Comparison of ENCODE assay signal across 19 cellular contexts in the genomic region with DNA sequence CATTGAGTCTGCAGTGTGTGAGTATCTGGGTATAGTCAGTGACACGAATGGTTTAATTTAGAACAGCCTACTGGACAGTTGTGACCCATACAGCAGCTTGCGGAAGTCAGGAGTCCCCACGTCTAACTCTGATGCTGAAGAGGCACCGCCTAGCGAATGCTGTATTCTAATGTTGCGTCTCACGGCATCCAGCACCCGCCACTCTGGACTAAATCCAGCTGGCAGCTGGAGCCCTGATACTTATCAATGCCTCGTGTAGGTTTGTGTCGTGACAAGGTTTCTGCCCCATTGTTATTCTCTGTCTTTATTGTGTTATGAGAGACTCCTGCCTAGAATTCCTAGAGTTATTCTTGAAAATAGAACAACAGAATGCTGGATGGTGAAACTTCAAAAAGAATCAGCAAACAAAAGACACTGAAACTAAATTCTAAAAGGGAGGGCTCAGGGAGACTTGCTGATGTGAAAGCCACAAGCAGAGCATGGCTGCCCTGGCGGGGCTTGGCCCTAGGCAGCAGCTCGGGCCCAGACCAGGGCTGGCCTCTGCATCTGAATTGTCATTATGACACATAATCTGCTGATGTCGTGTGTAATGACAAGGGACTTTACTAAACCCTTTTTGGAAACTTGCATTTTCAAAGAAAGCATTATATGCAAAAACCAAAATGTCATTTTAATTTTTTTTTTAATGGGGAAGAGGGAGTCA.
"Had no signal": no experiment of that assay in that cellular context is flagged by ENCODE, and none has a peak within 500 bp of the region (broad histone marks: within the 10 kb centered on the region; RNA-seq: fewer than 3 reads in every experiment).

No MANE protein-coding gene starts in this region.

- H3K4me2 ChIP-seq: smooth muscle cell had no signal

- H3K36me3 ChIP-seq: brain microvascular endothelial cell, neutrophil, pancreas, right lobe of liver, suprapubic skin, transverse colon, vagina had no signal

- ATAC-seq: activated T-cell treated with anti-CD3 and anti-CD28 coated beads, Interleukin-2, amount 50 U/mL, for 4 hours; foreskin keratinocyte; pancreas; stimulated activated naive CD8-positive, alpha-beta T cell treated with anti-CD3 and anti-CD28 coated beads, Interleukin-15, amount 100 ng/mL, for 72 hours had no signal

- H3K4me3 ChIP-seq: pancreas, right lobe of liver, smooth muscle cell, suprapubic skin, transverse colon, vagina had no signal

- H3K9me3 ChIP-seq: neutrophil, pancreas, right lobe of liver, suprapubic skin, transverse colon, vagina had no signal

- H3K27me3 Mint-ChIP-seq: activated CD4-positive, alpha-beta T cell treated with anti-CD3 and anti-CD28 coated beads, Interleukin-2, amount 10 ng/mL, durations not matched to agents 7 days and 5 days; stimulated activated naive CD8-positive, alpha-beta T cell treated with anti-CD3 and anti-CD28 coated beads, Interleukin-15, amount 100 ng/mL, for 72 hours had no signal

- FAIRE-seq: colon, pancreas had no signal

- H3K27ac ChIP-seq: brain microvascular endothelial cell, foreskin keratinocyte, neutrophil, pancreas, suprapubic skin, transverse colon, vagina had no signal

- H3K27me3 ChIP-seq: brain microvascular endothelial cell, foreskin keratinocyte, neutrophil, pancreas, right lobe of liver, suprapubic skin, transverse colon, vagina had no signal

- H3K27ac Mint-ChIP-seq: activated CD4-positive, alpha-beta T cell treated with anti-CD3 and anti-CD28 coated beads, Interleukin-2, amount 10 ng/mL, durations not matched to agents 7 days and 5 days; activated naive CD4-positive, alpha-beta T cell treated with anti-CD3 and anti-CD28 coated beads for 36 hours; stimulated activated naive CD8-positive, alpha-beta T cell treated with anti-CD3 and anti-CD28 coated beads, Interleukin-15, amount 100 ng/mL, for 72 hours had no signal

- H3K4me1 Mint-ChIP-seq: activated CD4-positive, alpha-beta T cell treated with anti-CD3 and anti-CD28 coated beads, Interleukin-2, amount 10 ng/mL, durations not matched to agents 7 days and 5 days; stimulated activated naive CD8-positive, alpha-beta T cell treated with anti-CD3 and anti-CD28 coated beads, Interleukin-15, amount 100 ng/mL, for 72 hours had no signal

- DNase-seq: activated CD4-positive, alpha-beta T cell treated with anti-CD3 and anti-CD28 coated beads, Interleukin-2, amount 10 ng/mL, durations not matched to agents 7 days and 5 days; activated CD8-positive, alpha-beta memory T cell treated with anti-CD3 and anti-CD28 coated beads, Interleukin-2, amount 50 U/mL, for 4 hours; activated naive CD4-positive, alpha-beta T cell treated with anti-CD3 and anti-CD28 coated beads for 36 hours; activated T-cell treated with anti-CD3 and anti-CD28 coated beads, Interleukin-2, amount 50 U/mL, for 4 hours; brain microvascular endothelial cell; central memory CD4-positive, alpha-beta T cell; foreskin keratinocyte; islet precursor cell; pancreas; stimulated activated CD4-positive, alpha-beta T cell treated with anti-CD3 and anti-CD28 coated beads, Interleukin-4, amount 100 ng/mL, for 1 hour; stimulated activated naive CD8-positive, alpha-beta T cell treated with anti-CD3 and anti-CD28 coated beads, Interleukin-15, amount 100 ng/mL, for 72 hours; T-helper 9 cell; transverse colon had no signal

- H3K4me3 Mint-ChIP-seq: activated CD4-positive, alpha-beta T cell treated with anti-CD3 and anti-CD28 coated beads, Interleukin-2, amount 10 ng/mL, durations not matched to agents 7 days and 5 days; activated naive CD4-positive, alpha-beta T cell treated with anti-CD3 and anti-CD28 coated beads for 36 hours; activated T-cell treated with anti-CD3 and anti-CD28 coated beads, Interleukin-2, amount 50 U/mL, for 4 hours; stimulated activated naive CD8-positive, alpha-beta T cell treated with anti-CD3 and anti-CD28 coated beads, Interleukin-15, amount 100 ng/mL, for 72 hours had no signal

- H3K4me1 ChIP-seq: foreskin keratinocyte, pancreas, suprapubic skin, transverse colon, vagina had no signal
